ENCODE assay signal across 13 cellular contexts in genomic region chr5:110105692-110106091, GRCh38.
DNase-seq lines count a peak whose midpoint lies in the region; ATAC-seq and TF ChIP-seq lines count a peak whose summit lies in the region.
"Had no signal": no experiment of that assay in that cellular context is flagged by ENCODE, and none has a peak within 500 bp of the region (broad histone marks: within the 10 kb centered on the region; RNA-seq: fewer than 3 reads in every experiment).

No MANE protein-coding gene starts in this region.

- DNase-seq in DMS 273 (lab: John Stamatoyannopoulos, UW; ENCODE audit: unreplicated experiment) (peak; percentile 60), DMS 273 treated with DMSO at 0.1 percent for 48 hours (lab: John Stamatoyannopoulos, UW) (no peak), NCI-H226 (peak; percentile 16), fibroblast of pulmonary artery (ENCODE audit: low read depth) (peak; percentile 31), psoas muscle (no peak), suprapubic skin (ENCODE audit: low spot score in 2 of 2) (no peak), MV-4-11 (lab: John Stamatoyannopoulos, UW) (no peak)
- DNase-seq: DMS53, immature natural killer cell, MM.1S had no signal

- H3K36me3 ChIP-seq in psoas muscle (ENCODE audit: insufficient read depth in 1 of 2, low read depth in 1 of 2) (no peaks in the 10 kb centered on the region), suprapubic skin (no peaks in the 10 kb centered on the region)

- H3K4me3 ChIP-seq in fibroblast of pulmonary artery (replicated peaks; ENCODE audit: low read depth, low read length): no peak overlapping the region
- H3K4me3 ChIP-seq in psoas muscle: no peak overlapping the region
- H3K4me3 ChIP-seq in suprapubic skin: no peak overlapping the region

- no peaks in the 10 kb centered on the region for H3K4me1 ChIP-seq in psoas muscle
- H3K4me1 ChIP-seq in suprapubic skin: peaks cover 10% of the 10 kb centered on the region

- TF ChIP-seq CTCF in fibroblast of pulmonary artery (IDR thresholded peaks at IDR 0.05; ENCODE audit: low read length, missing control alignments) (no peak), psoas muscle (IDR thresholded peaks at IDR 0.05) (no peak), suprapubic skin (IDR thresholded peaks at IDR 0.05) (no peak)

- 40 to 56% (median 52%) methylated on average over 2 of the region's 2 CpGs for WGBS in psoas muscle, 3 donors
- 32% methylated on average over 2 of the region's 2 CpGs for WGBS in suprapubic skin

- H3K9me3 ChIP-seq in psoas muscle (no peaks in the 10 kb centered on the region), suprapubic skin (no peaks in the 10 kb centered on the region)

- TF ChIP-seq POLR2A in suprapubic skin (IDR thresholded peaks at IDR 0.05): no peak

- no peak for TF ChIP-seq EP300 in suprapubic skin (IDR thresholded peaks at IDR 0.05)

- intact Hi-C loops in psoas muscle (cut with DNase I): no loop called here

- H3K27ac ChIP-seq in psoas muscle: no peak overlapping the region
- no peak overlapping the region for H3K27ac ChIP-seq in suprapubic skin
- H3K27ac ChIP-seq: 22Rv1 had no signal

- H3K27me3 ChIP-seq in psoas muscle (ENCODE audit: insufficient read depth in 3 of 3, low read length in 2 of 3): no peaks in the 10 kb centered on the region
- H3K27me3 ChIP-seq in suprapubic skin: peaks cover 3% of the 10 kb centered on the region

- ATAC-seq in psoas muscle (peak in 3 of 4 donors; percentile 32 to 76 (median 51)), HG02840 (IDR thresholded peaks at IDR 0.05; ENCODE audit: low FRiP score, unreplicated experiment) (no peak)
- ATAC-seq: stimulated activated memory B cell treated with anti-CD40 and anti-IgM and Interleukin-4, amounts not matched to agents 10 μg/mL and 1 μg/mL and 100 μg/mL, for 72 hours had no signal

Comparison
In these comparisons a context has a peak if more than half of its experiments do, and no peak if none do; other contexts are left out.
1. DNase-seq: peak in DMS 273 (single experiment), NCI-H226 (single experiment) and fibroblast of pulmonary artery (single experiment); none in DMS 273 treated with DMSO at 0.1 percent for 48 hours (single experiment), psoas muscle (0 of 2), suprapubic skin (0 of 2) and MV-4-11 (single experiment).